1 cellular context compared by ENCODE assay signal in genomic region chr5:151008124-151008491, GRCh38.
TF ChIP-seq lines count a peak whose summit lies in the region.

No MANE protein-coding gene starts in this region.

TF ChIP-seq in K562, 482 proteins besides CTCF, POLR2A, EP300 and RAD21:
- TF ChIP-seq PBX2 (CRISPR knock-in tag; IDR thresholded peaks at IDR 0.05; ENCODE audit: low read depth) (no peak), PBX2 (tag; conservative IDR thresholded peaks at IDR 0.05; ENCODE audit: low read depth) (no peak), ZNF592 (IDR thresholded peaks at IDR 0.05) (peak; percentile 49; the same call in 1 of the 2 replicates), NR2C2 (CRISPR knock-in tag; IDR thresholded peaks at IDR 0.05) (no peak), NR2C2 (tag; IDR thresholded peaks at IDR 0.05) (0 out of 2 replicates have a peak, but pooled peaks have one; percentile 20), FOSL1 (tag; conservative IDR thresholded peaks at IDR 0.05) (peak; percentile 50; the same call in 1 of the 2 replicates), CBFB (CRISPR knock-in tag; IDR thresholded peaks at IDR 0.05) (0 out of 2 replicates have a peak, but pooled peaks have one; percentile 7), NR2C1 (IDR thresholded peaks at IDR 0.05) (no peak), NR2C1 (tag; IDR thresholded peaks at IDR 0.05) (0 out of 2 replicates have a peak, but pooled peaks have one; percentile 27), SMAD4 (CRISPR knock-in tag; conservative IDR thresholded peaks at IDR 0.05) (0 out of 2 replicates have a peak, but pooled peaks have one; percentile 26), VEZF1 (CRISPR knock-in tag; IDR thresholded peaks at IDR 0.05) (peak; percentile 34; the same call in 1 of the 2 replicates), MEIS2 (IDR thresholded peaks at IDR 0.05; ENCODE audit: partially characterized antibody) (peak; percentile 19), ZNF121 (CRISPR knock-in tag; conservative IDR thresholded peaks at IDR 0.05) (peak; percentile 60), KDM2B (CRISPR knock-in tag; IDR thresholded peaks at IDR 0.05) (no peak)
TF ChIP-seq in K562: peak in this region for 9.
